1 cellular context compared by ENCODE assay signal in the genomic region with DNA sequence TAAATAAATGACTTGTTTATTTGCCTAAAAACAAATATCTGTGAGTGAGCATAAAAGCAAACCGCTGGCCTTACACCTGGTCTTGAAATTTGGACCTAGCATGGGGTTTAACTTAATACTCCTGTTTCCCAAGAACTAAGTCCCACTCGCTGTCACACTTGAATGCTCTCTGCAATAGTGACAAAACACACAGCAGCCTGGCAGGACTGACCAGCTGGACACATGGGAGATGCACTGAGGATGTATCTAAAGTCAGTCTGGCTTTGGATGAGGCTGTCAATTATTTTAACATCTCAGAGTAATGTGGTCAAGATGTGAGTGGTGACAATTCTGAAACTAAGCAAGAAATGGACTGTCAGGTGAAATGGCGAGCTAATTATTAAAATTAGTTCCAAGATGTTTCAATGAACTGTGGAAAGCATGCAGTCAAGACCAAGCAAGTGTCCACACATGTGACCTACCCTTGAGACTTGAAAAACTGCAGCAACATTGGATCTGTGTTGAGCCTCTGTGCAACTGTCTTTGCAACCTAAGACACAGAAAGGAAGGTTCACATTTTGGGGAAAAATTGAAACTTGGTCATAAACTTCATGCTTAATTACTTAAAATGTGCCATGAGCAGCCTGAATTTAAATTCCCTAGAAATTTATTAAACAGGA.
TF ChIP-seq lines count a peak whose summit lies in the region.

No MANE protein-coding gene starts in this region.

TF ChIP-seq in HepG2, 621 proteins besides CTCF, POLR2A, EP300 and RAD21:
- TF ChIP-seq, protein P1, sequence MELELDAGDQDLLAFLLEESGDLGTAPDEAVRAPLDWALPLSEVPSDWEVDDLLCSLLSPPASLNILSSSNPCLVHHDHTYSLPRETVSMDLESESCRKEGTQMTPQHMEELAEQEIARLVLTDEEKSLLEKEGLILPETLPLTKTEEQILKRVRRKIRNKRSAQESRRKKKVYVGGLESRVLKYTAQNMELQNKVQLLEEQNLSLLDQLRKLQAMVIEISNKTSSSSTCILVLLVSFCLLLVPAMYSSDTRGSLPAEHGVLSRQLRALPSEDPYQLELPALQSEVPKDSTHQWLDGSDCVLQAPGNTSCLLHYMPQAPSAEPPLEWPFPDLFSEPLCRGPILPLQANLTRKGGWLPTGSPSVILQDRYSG (CRISPR knock-in tag; IDR thresholded peaks at IDR 0.05): no peak
- TF ChIP-seq RBM22 (optimal IDR thresholded peaks at IDR 0.05; ENCODE audit: low read length): peak; percentile 97
